20 cellular contexts compared by ENCODE assay signal in genomic region chr4:121995790-121996537, GRCh38. TPM values are rescaled to one million over a fixed set of nuclear protein-coding genes. Genes with fewer than 3 reads are reported as not detected.
DNase-seq lines count a peak whose midpoint lies in the region; ATAC-seq, FAIRE-seq and TF ChIP-seq lines count a peak whose summit lies in the region.
"Had no signal": no experiment of that assay in that cellular context is flagged by ENCODE, and none has a peak within 500 bp of the region (broad histone marks: within the 10 kb centered on the region; RNA-seq: fewer than 3 reads in every experiment).

No MANE protein-coding gene starts in this region.

- DNase-seq in A549 (ENCODE audit: low read depth in 1 of 2, low spot score in 1 of 2) (no peak), LNCaP clone FGC (ENCODE audit: low read depth) (peak; percentile 38), K562 (ENCODE audit: extremely low read depth in 1 of 4, low spot score in 3 of 4) (no peak), AG08395 (ENCODE audit: low spot score) (no peak), frontal cortex (ENCODE audit: low spot score in 2 of 2) (no peak)
- no peak for DNase-seq in stimulated activated effector memory CD8-positive, alpha-beta T cell treated with anti-CD3 and anti-CD28 coated beads, Interleukin-12 subunit alpha, Interleukin-12 subunit beta, amount 100 ng/mL, for 72 hours (ENCODE audit: low spot score in 2 of 2)
- DNase-seq: ACHN; AML-193; Caco-2; CD4-positive, alpha-beta T cell; DMS153; DMS79; GDM1; GOT3; H9 had no signal

- no peaks in the 10 kb centered on the region for H4K20me1 ChIP-seq in K562 (replicated peaks; ENCODE audit: control insufficient read depth, insufficient read depth, low read length)

- CTCF ChIA-PET in A549 (lab: Yijun Ruan, JAX) (no interaction called here), K562 (lab: Yijun Ruan, JAX; ENCODE audit: low intra/inter-chr PET ratio) (no interaction called here)

- no peak overlapping the region for H3K27ac Mint-ChIP-seq in stimulated activated effector memory CD8-positive, alpha-beta T cell treated with anti-CD3 and anti-CD28 coated beads, Interleukin-12 subunit alpha, Interleukin-12 subunit beta, amount 100 ng/mL, for 72 hours
- H3K27ac Mint-ChIP-seq: CD4-positive, alpha-beta T cell; H9 had no signal

- H3K79me2 ChIP-seq in K562 (ENCODE audit: control insufficient read depth, insufficient read depth, low read length): no peaks in the 10 kb centered on the region

- ATAC-seq in A549: no peak
- ATAC-seq in K562: peak; percentile 36
- ATAC-seq in stimulated activated effector memory CD8-positive, alpha-beta T cell treated with anti-CD3 and anti-CD28 coated beads, Interleukin-12 subunit alpha, Interleukin-12 subunit beta, amount 100 ng/mL, for 72 hours: peak; percentile 78
- ATAC-seq in GM21529 (IDR thresholded peaks at IDR 0.05; ENCODE audit: unreplicated experiment): no peak

- TF ChIP-seq CTCF in A549 (IDR thresholded peaks at IDR 0.05): no peak
- no peak for TF ChIP-seq CTCF in LNCaP clone FGC (IDR thresholded peaks at IDR 0.05; ENCODE audit: control insufficient read depth, extremely low read depth, insufficient read depth)
- no peak for TF ChIP-seq CTCF in K562 (IDR thresholded peaks at IDR 0.05 in 2 of 3, conservative IDR thresholded peaks at IDR 0.05 in 1 of 3; ENCODE audit: insufficient read depth in 2 of 3, low read depth in 1 of 3, low read length in 3 of 3)

- H3K4me3 ChIP-seq in A549: no peak overlapping the region
- H3K4me3 ChIP-seq in LNCaP clone FGC (ENCODE audit: low read depth, low read length): no peak overlapping the region
- H3K4me3 ChIP-seq in K562: no peak overlapping the region

- WGBS in A549 (ENCODE audit: missing lambda C conversion rate): 2% methylated on average over 3 of the region's 3 CpGs
- WGBS in K562 (ENCODE audit: insufficient coverage, low coverage, missing lambda C conversion rate): 8% methylated on average over 3 of the region's 3 CpGs

- FAIRE-seq in A549 (lab: Jason Lieb, UNC): no peak
- FAIRE-seq in K562 (lab: Jason Lieb, UNC): no peak
- no peak for FAIRE-seq in frontal cortex (lab: Jason Lieb, UNC)
- FAIRE-seq: D721Med, GM12892, GM18507 had no signal

- H3K27ac ChIP-seq in A549: no peak overlapping the region
- no peak overlapping the region for H3K27ac ChIP-seq in K562 (ENCODE audit: extremely low read depth, low read depth, low read length)
- H3K27ac ChIP-seq: C4-2B had no signal

- no peaks in the 10 kb centered on the region for H3K4me1 ChIP-seq in A549
- peaks cover 0 to 2% of the 10 kb centered on the region in 2 experiments; a peak in 3 of 5 replicates for H3K4me1 ChIP-seq in K562 (replicated peaks in 1 of 2; ENCODE audit: control insufficient read depth in 2 of 2, insufficient read depth in 2 of 2, low read length in 2 of 2)
- H3K4me1 ChIP-seq: Caco-2 had no signal

- H3K4me3 Mint-ChIP-seq in stimulated activated effector memory CD8-positive, alpha-beta T cell treated with anti-CD3 and anti-CD28 coated beads, Interleukin-12 subunit alpha, Interleukin-12 subunit beta, amount 100 ng/mL, for 72 hours: no peak overlapping the region
- H3K4me3 Mint-ChIP-seq: CD4-positive, alpha-beta T cell; H9 had no signal

- TF ChIP-seq RAD21 in A549 (conservative IDR thresholded peaks at IDR 0.05 in 1 of 2, IDR thresholded peaks at IDR 0.05 in 1 of 2) (no peak), K562 (CRISPR knock-in tag; conservative IDR thresholded peaks at IDR 0.05 in 1 of 2, IDR thresholded peaks at IDR 0.05 in 1 of 2) (no peak)

- H3K4me1 Mint-ChIP-seq in stimulated activated effector memory CD8-positive, alpha-beta T cell treated with anti-CD3 and anti-CD28 coated beads, Interleukin-12 subunit alpha, Interleukin-12 subunit beta, amount 100 ng/mL, for 72 hours: no peaks in the 10 kb centered on the region
- H3K4me1 Mint-ChIP-seq: H9 had no signal

- H3K27me3 ChIP-seq in K562 (ENCODE audit: control insufficient read depth in 2 of 2, insufficient read depth in 2 of 2, low read length in 2 of 2): no peaks in the 10 kb centered on the region

- BruUV-seq in K562 (replicated peaks; lab: Mats Ljungman, UMichigan): no TSS peak

- no peaks in the 10 kb centered on the region for H3K36me3 ChIP-seq in K562 (ENCODE audit: control insufficient read depth, insufficient read depth, low read length)

- no peaks in the 10 kb centered on the region for H3K36me3 Mint-ChIP-seq in stimulated activated effector memory CD8-positive, alpha-beta T cell treated with anti-CD3 and anti-CD28 coated beads, Interleukin-12 subunit alpha, Interleukin-12 subunit beta, amount 100 ng/mL, for 72 hours

- H3K9me3 ChIP-seq in A549: no peaks in the 10 kb centered on the region
- no peaks in the 10 kb centered on the region for H3K9me3 ChIP-seq in K562 (replicated peaks; ENCODE audit: control insufficient read depth, insufficient read depth, low read depth, low read length)
- H3K9me3 ChIP-seq: Caco-2 had no signal

- no peak for TF ChIP-seq EP300 in A549 (IDR thresholded peaks at IDR 0.05)
- no peak for TF ChIP-seq EP300 in K562 (IDR thresholded peaks at IDR 0.05; ENCODE audit: low read length)

- H3K9me1 ChIP-seq in K562 (ENCODE audit: control insufficient read depth, insufficient read depth, low read length): no peaks in the 10 kb centered on the region

- in situ Hi-C loops in K562 (cut with MboI): no loop called here

- peak overlapping the region; percentile 18; the same call in 1 of the 2 replicates for H2AFZ ChIP-seq in K562 (ENCODE audit: low read depth, low read length)

- H3K9ac ChIP-seq in K562 (ENCODE audit: insufficient read depth in 1 of 2, low read depth in 2 of 2, low read length in 2 of 2): no peak overlapping the region

- H3K4me2 ChIP-seq in A549: no peak overlapping the region
- no peak overlapping the region for H3K4me2 ChIP-seq in K562 (ENCODE audit: insufficient read depth, low read length)

- POLR2A ChIA-PET in A549 (lab: Yijun Ruan, JAX): no interaction called here
- POLR2A ChIA-PET in K562 (lab: Yijun Ruan, JAX): no interaction called here

- intact Hi-C loops in K562 (cut with micrococcal nuclease): no loop called here

- no peak for TF ChIP-seq POLR2A in A549 (IDR thresholded peaks at IDR 0.05; ENCODE audit: low read length)
- no peak for TF ChIP-seq POLR2A in K562 (conservative IDR thresholded peaks at IDR 0.05)

- no peaks in the 10 kb centered on the region for H3K9me3 Mint-ChIP-seq in stimulated activated effector memory CD8-positive, alpha-beta T cell treated with anti-CD3 and anti-CD28 coated beads, Interleukin-12 subunit alpha, Interleukin-12 subunit beta, amount 100 ng/mL, for 72 hours
- H3K9me3 Mint-ChIP-seq: CD4-positive, alpha-beta T cell; H9 had no signal

TF ChIP-seq in A549, 52 proteins besides CTCF, POLR2A, EP300 and RAD21:
- TF ChIP-seq MAFK (IDR thresholded peaks at IDR 0.05; ENCODE audit: partially characterized antibody): peak; percentile 58
- TF ChIP-seq CBX8 (IDR thresholded peaks at IDR 0.05): no peak

TF ChIP-seq in K562, 482 proteins besides CTCF, POLR2A, EP300 and RAD21:
- TF ChIP-seq HNRNPUL1 (IDR thresholded peaks at IDR 0.05; ENCODE audit: low read length) (no peak), MAFG (tag; conservative IDR thresholded peaks at IDR 0.05) (peak; percentile 89), PRPF4 (IDR thresholded peaks at IDR 0.05; ENCODE audit: insufficient read depth, low read depth, low read length, poor library complexity, severe bottlenecking) (no peak), ZNF316 (IDR thresholded peaks at IDR 0.05) (peak; percentile 95), MAFK (IDR thresholded peaks at IDR 0.05; ENCODE audit: low read length) (peak; percentile 79), ZNF436 (CRISPR knock-in tag; IDR thresholded peaks at IDR 0.05) (no peak), C11orf30 (IDR thresholded peaks at IDR 0.05; ENCODE audit: low read depth) (peak; percentile 89), GTF2E2 (tag; IDR thresholded peaks at IDR 0.05) (no peak), KLF10 (CRISPR knock-in tag; IDR thresholded peaks at IDR 0.05) (no peak), FOXA3 (CRISPR knock-in tag; conservative IDR thresholded peaks at IDR 0.05 in 1 of 2, IDR thresholded peaks at IDR 0.05 in 1 of 2) (no peak), ZKSCAN3 (CRISPR knock-in tag; IDR thresholded peaks at IDR 0.05) (no peak), MAFF (IDR thresholded peaks at IDR 0.05; ENCODE audit: low read length) (peak; percentile 80)

RNA-seq across cellular contexts. Expression of gene TRPC3, which starts 44.1 kb away (rescaled TPM):
- 0.04 TPM in 1 of 2 replicates, not detected in the other for polyA plus RNA-seq in A549 (2011; rRNA removed)
- 0.01 TPM in 1 of 2 replicates, not detected in the other for polyA plus RNA-seq in A549 (2012; cell fraction: cytosol; rRNA removed)
- 0.01 TPM in 1 of 2 replicates, not detected in the other for polyA plus RNA-seq in A549 (2012; cell fraction: nucleus; rRNA removed)
- polyA plus RNA-seq in A549 (2017; fragmentation: RNase III; extraction: RNeasy Plus Mini Kit Qiagen cat#74134 plus additional on column Dnase treatment): 0.03 TPM in 1 of 3 replicates, not detected in the others
- polyA minus RNA-seq in A549 (2011; rRNA and poly(A)+ RNA removed): not detected in 2 replicates
- total RNA-seq in K562 (2011; cell fraction: chromatin; rRNA removed; ENCODE audit: low replicate concordance): 1.2 and 1.4 TPM in 2 replicates
- total RNA-seq in K562 (2011; cell fraction: nucleolus; rRNA removed): 0.33 and 0.79 TPM in 2 replicates
- total RNA-seq in K562 (2011; cell fraction: nucleoplasm; rRNA removed): 0.69 and 0.95 TPM in 2 replicates
- total RNA-seq in K562 (2014; rRNA removed): 0.24 and 0.27 TPM in 2 replicates
- 0.07 and 0.19 TPM in 2 replicates for total RNA-seq in K562 (2014; rRNA removed; fragmentation: Illumina TruSeq; extraction: Trizol)
- total RNA-seq in K562 (2015; rRNA removed; fragmentation: Illumina TruSeq; extraction: Trizol): 0.11 TPM in 1 of 2 replicates, not detected in the other
- 0.13 and 0.20 TPM in 2 replicates for total RNA-seq in K562 (2021)
- 0.16 and 0.17 TPM in 2 replicates for polyA plus RNA-seq in K562 (2011; rRNA removed)
- 0.09 and 0.13 TPM in 2 replicates for polyA plus RNA-seq in K562 (2011; cell fraction: cytosol; rRNA removed)
- polyA plus RNA-seq in K562 (2011; cell fraction: nucleus; rRNA removed): 0.21 and 0.43 TPM in 2 replicates
- 0.04 and 0.05 TPM in 2 replicates for polyA plus RNA-seq in K562 (2012)
- 0.18 TPM in 2 replicates for polyA plus RNA-seq in K562 (2014; fragmentation: Illumina TruSeq; extraction: Trizol)
- under 1 TPM; 0.01 TPM for polyA plus RNA-seq in K562 (2014; fragmentation: Nextera tagmentation; extraction: Ambion mirVana)
- polyA plus RNA-seq in K562 (2014; rRNA removed): 0.04 and 0.09 TPM in 2 replicates
- polyA minus RNA-seq in K562 (2011; rRNA and poly(A)+ RNA removed): 0.15 and 0.28 TPM in 2 replicates
- not detected in 2 replicates for polyA minus RNA-seq in K562 (2011; cell fraction: cytosol; rRNA and poly(A)+ RNA removed)
- 0.89 and 1.1 TPM in 2 replicates for polyA minus RNA-seq in K562 (2011; cell fraction: nucleus; rRNA and poly(A)+ RNA removed)
- 9.4 TPM for total RNA-seq in frontal cortex
- total RNA-seq: CD4-positive, alpha-beta T cell had no signal

Comparison
In these comparisons a context has a peak if more than half of its experiments do, and no peak if none do; other contexts are left out.
1. ATAC-seq: peak in K562 (single experiment) and stimulated activated effector memory CD8-positive, alpha-beta T cell treated with anti-CD3 and anti-CD28 coated beads, Interleukin-12 subunit alpha, Interleukin-12 subunit beta, amount 100 ng/mL, for 72 hours (single experiment); none in A549 (0 of 2) and GM21529 (single experiment).
2. Of the 35 proteins assayed by ChIP-seq in both K562 and A549: peak only in K562: none; only in A549: none; in both: MAFK; in neither: 34.